9 cellular contexts compared by ENCODE assay signal in genomic region chr14:93086441-93087055, GRCh38. TPM values are rescaled to one million over a fixed set of nuclear protein-coding genes. Genes with fewer than 3 reads are reported as not detected.
DNase-seq lines count a peak whose midpoint lies in the region; ATAC-seq, FAIRE-seq and TF ChIP-seq lines count a peak whose summit lies in the region.
"Had no signal": no experiment of that assay in that cellular context is flagged by ENCODE, and none has a peak within 500 bp of the region (broad histone marks: within the 10 kb centered on the region; RNA-seq: fewer than 3 reads in every experiment).

No MANE protein-coding gene starts in this region.

- no peak for DNase-seq in activated naive CD4-positive, alpha-beta T cell treated with anti-CD3 and anti-CD28 coated beads, Interleukin-2, amount 50 U/mL, for 72 hours (ENCODE audit: low spot score in 2 of 2)
- DNase-seq in activated naive CD4-positive, alpha-beta T cell (lab: John Stamatoyannopoulos, UW): no peak
- DNase-seq in H1 (ENCODE audit: low read depth in 1 of 2, low spot score in 2 of 2) (no peak), uterus (no peak), Kasumi-1 (lab: John Stamatoyannopoulos, UW) (no peak), COR-L47 (lab: John Stamatoyannopoulos, UW) (no peak)
- no peak for DNase-seq in activated effector memory CD4-positive, alpha-beta T cell treated with Interleukin-2 at 50 U/mL for 16 hours
- DNase-seq: C1 segment of cervical spinal cord had no signal

- 0 out of 2 replicates have a peak overlapping the region, but pooled peaks have one; percentile 32 for H2AK5ac ChIP-seq in H1 (ENCODE audit: low read depth, low read length)

- no peak overlapping the region for H3K9ac ChIP-seq in H1 (replicated peaks in 1 of 4; ENCODE audit: extremely low read depth in 1 of 4, low read depth in 3 of 4, low read length in 3 of 4)

- H2BK120ac ChIP-seq in H1 (replicated peaks; ENCODE audit: low read depth, low read length): no peak overlapping the region

- H2BK5ac ChIP-seq in H1 (ENCODE audit: low read depth, low read length): peak overlapping the region; percentile 66; the same call in 1 of the 2 replicates

- FAIRE-seq in H1 (lab: Jason Lieb, UNC): no peak

- H3K14ac ChIP-seq in H1 (ENCODE audit: insufficient read length): no peak overlapping the region

- peak overlapping the region; percentile 3 to 32; a peak in 3 of 4 replicates for H3K4me2 ChIP-seq in H1 (ENCODE audit: insufficient read depth in 1 of 2, low read depth in 2 of 2, low read length in 2 of 2)

- WGBS in H1 (ENCODE audit: extremely low coverage in 1 of 2, insufficient coverage in 1 of 2, insufficient read length in 1 of 2, insufficient replicate concordance in 2 of 2, low coverage in 1 of 2, low lambda C conversion rate in 2 of 2, missing lambda C conversion rate in 1 of 2), 2 experiments: 79% methylated on average over 8 of the region's 8 CpGs; no CpG with 5 or more reads in 1 of the 2 experiments

- H3K23ac ChIP-seq in H1 (ENCODE audit: insufficient read length): no peak overlapping the region

- H3K9me3 ChIP-seq in H1 (ENCODE audit: insufficient read depth in 2 of 2, low read depth in 1 of 2, low read length in 1 of 2) (peaks cover 0 to 6% of the 10 kb centered on the region in 2 experiments; a peak in 2 of 4 replicates), uterus (no peaks in the 10 kb centered on the region)

- peaks cover 36 to 40% of the 10 kb centered on the region in 2 experiments for H4K20me1 ChIP-seq in H1 (replicated peaks in 1 of 2; ENCODE audit: control insufficient read depth in 1 of 2, insufficient read depth in 2 of 2, low read length in 2 of 2)

- peak; percentile 23 to 39 for ATAC-seq in activated naive CD4-positive, alpha-beta T cell treated with anti-CD3 and anti-CD28 coated beads, Interleukin-2, amount 50 U/mL, for 72 hours
- ATAC-seq in HG03521 (IDR thresholded peaks at IDR 0.05; ENCODE audit: unreplicated experiment): peak; percentile 38

- no peak for TF ChIP-seq POLR2A in H1 (IDR thresholded peaks at IDR 0.05; ENCODE audit: control extremely low read depth in 1 of 2, low read depth in 2 of 2, low read length in 2 of 2)
- TF ChIP-seq POLR2A in uterus (IDR thresholded peaks at IDR 0.05): no peak

- no peaks in the 10 kb centered on the region for H3K36me3 Mint-ChIP-seq in activated naive CD4-positive, alpha-beta T cell treated with anti-CD3 and anti-CD28 coated beads, Interleukin-2, amount 50 U/mL, for 72 hours

- intact Hi-C loops in uterus (cut with DNase I; ENCODE audit: low total_unique reads): no loop called here

- CTCF ChIA-PET in H1 (lab: Charles Lee; ENCODE audit: partially characterized antibody): interaction anchor here (1.3 to 1.5 kb wide), 2 partner anchors 18 to 26 kb away, joined by 4 read pairs; no protein-coding TSS in a partner anchor

- no peak overlapping the region for H3K56ac ChIP-seq in H1 (replicated peaks; ENCODE audit: insufficient read length, low read depth, low read length)

- TF ChIP-seq CTCF in H1 (IDR thresholded peaks at IDR 0.05; ENCODE audit: control extremely low read depth in 1 of 3, insufficient read depth in 1 of 3, low read depth in 1 of 3, low read length in 3 of 3) (no peak), uterus (IDR thresholded peaks at IDR 0.05) (no peak)

- TF ChIP-seq EP300 in H1 (IDR thresholded peaks at IDR 0.05; ENCODE audit: borderline replicate concordance in 1 of 2, low read depth in 2 of 2, low read length in 2 of 2): no peak

- POLR2A ChIA-PET in H1 (lab: Charles Lee; ENCODE audit: partially characterized antibody): interaction anchor here (0.6 kb wide), 1 partner anchor 46 kb away, joined by 3 read pairs; no protein-coding TSS in a partner anchor

- H3K4me1 ChIP-seq in H1 (replicated peaks in 1 of 4; ENCODE audit: control insufficient read depth in 3 of 4, insufficient read depth in 4 of 4, low read length in 3 of 4): peaks cover 0 to 23% (median 11%) of the 10 kb centered on the region in 4 experiments; a peak in 6 of 7 replicates
- peaks cover 7 to 14% of the 10 kb centered on the region in 2 donors for H3K4me1 ChIP-seq in uterus

- H4K5ac ChIP-seq in H1 (ENCODE audit: insufficient read length, low read depth, low read length): no peak overlapping the region

- H4K91ac ChIP-seq in H1 (replicated peaks; ENCODE audit: insufficient read length, low read length): peak overlapping the region; percentile 5

- no peaks in the 10 kb centered on the region for H3K9me3 Mint-ChIP-seq in activated naive CD4-positive, alpha-beta T cell treated with anti-CD3 and anti-CD28 coated beads, Interleukin-2, amount 50 U/mL, for 72 hours

- no peak overlapping the region for H2BK15ac ChIP-seq in H1 (ENCODE audit: low read length)

- H3K27ac Mint-ChIP-seq in activated naive CD4-positive, alpha-beta T cell treated with anti-CD3 and anti-CD28 coated beads, Interleukin-2, amount 50 U/mL, for 72 hours: peak overlapping the region; percentile 68 to 86

- no peak for TF ChIP-seq RAD21 in H1 (IDR thresholded peaks at IDR 0.05 in 1 of 2, conservative IDR thresholded peaks at IDR 0.05 in 1 of 2; ENCODE audit: low read depth in 2 of 2, low read length in 2 of 2)

- peaks cover 36% of the 10 kb centered on the region for H3K79me1 ChIP-seq in H1 (ENCODE audit: low read depth, low read length)

- H3K23me2 ChIP-seq in H1 (ENCODE audit: low read depth, low read length): no peaks in the 10 kb centered on the region

- no peaks in the 10 kb centered on the region for H3K27me3 ChIP-seq in H1 (replicated peaks in 1 of 4; ENCODE audit: control insufficient read depth in 3 of 4, extremely low read depth in 1 of 4, insufficient read depth in 3 of 4, low read length in 3 of 4)
- no peaks in the 10 kb centered on the region for H3K27me3 ChIP-seq in uterus

- no peak overlapping the region for H2BK12ac ChIP-seq in H1 (ENCODE audit: low read depth, low read length)

- H3K27ac ChIP-seq in H1 (ENCODE audit: low read depth, low read length) (peak overlapping the region; percentile 73), uterus (peak overlapping the region; percentile 66 to 67)

- H3K4me3 ChIP-seq in H1 (ENCODE audit: extremely low read depth in 1 of 4, insufficient read depth in 2 of 4, low read depth in 3 of 4, low read length in 4 of 4): no peak overlapping the region
- no peak overlapping the region for H3K4me3 ChIP-seq in uterus

- H2BK20ac ChIP-seq in H1 (ENCODE audit: low read length): no peak overlapping the region

- peak overlapping the region; percentile 82; the same call in 1 of the 2 replicates for H4K8ac ChIP-seq in H1 (ENCODE audit: extremely low read depth, insufficient read depth, low read length)

- H2AFZ ChIP-seq in H1 (ENCODE audit: low read length): no peak overlapping the region

- no peak overlapping the region for H3K18ac ChIP-seq in H1 (ENCODE audit: extremely low read depth, low read length)

- peaks cover 0 to 98% of the 10 kb centered on the region in 2 experiments; a peak in 3 of 4 replicates for H3K79me2 ChIP-seq in H1 (ENCODE audit: control insufficient read depth in 1 of 2, insufficient read depth in 2 of 2, low read length in 2 of 2)

- no peak overlapping the region for H3K4ac ChIP-seq in H1 (replicated peaks; ENCODE audit: insufficient read length, low read depth, low read length)

- no peaks in the 10 kb centered on the region; a peak in 1 of 8 replicates for H3K36me3 ChIP-seq in H1 (ENCODE audit: control insufficient read depth in 2 of 4, insufficient read depth in 4 of 4, low read length in 3 of 4)
- H3K36me3 ChIP-seq in uterus: no peaks in the 10 kb centered on the region

TF ChIP-seq in H1, 55 proteins besides CTCF, POLR2A, EP300 and RAD21 (continues in another document):
- TF ChIP-seq, protein P1, sequence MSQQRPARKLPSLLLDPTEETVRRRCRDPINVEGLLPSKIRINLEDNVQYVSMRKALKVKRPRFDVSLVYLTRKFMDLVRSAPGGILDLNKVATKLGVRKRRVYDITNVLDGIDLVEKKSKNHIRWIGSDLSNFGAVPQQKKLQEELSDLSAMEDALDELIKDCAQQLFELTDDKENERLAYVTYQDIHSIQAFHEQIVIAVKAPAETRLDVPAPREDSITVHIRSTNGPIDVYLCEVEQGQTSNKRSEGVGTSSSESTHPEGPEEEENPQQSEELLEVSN (IDR thresholded peaks at IDR 0.05): no peak
- TF ChIP-seq CREB1 (IDR thresholded peaks at IDR 0.05) (no peak), POLR2AphosphoS5 (IDR thresholded peaks at IDR 0.05; ENCODE audit: low read depth, low read length) (no peak), CHD2 (IDR thresholded peaks at IDR 0.05; ENCODE audit: low read length) (no peak), CTBP2 (IDR thresholded peaks at IDR 0.05; ENCODE audit: borderline replicate concordance, insufficient read depth, insufficient read length, low read length) (no peak), RXRA (IDR thresholded peaks at IDR 0.05; ENCODE audit: insufficient read depth, low read depth, low read length) (no peak), EGR1 (IDR thresholded peaks at IDR 0.05; ENCODE audit: borderline replicate concordance, low read depth, low read length) (no peak), KDM5A (IDR thresholded peaks at IDR 0.05; ENCODE audit: low read length) (no peak), SRF (IDR thresholded peaks at IDR 0.05; ENCODE audit: low read depth, low read length) (no peak), SUZ12 (IDR thresholded peaks at IDR 0.05; ENCODE audit: low read length) (no peak)
- TF ChIP-seq, protein P2, sequence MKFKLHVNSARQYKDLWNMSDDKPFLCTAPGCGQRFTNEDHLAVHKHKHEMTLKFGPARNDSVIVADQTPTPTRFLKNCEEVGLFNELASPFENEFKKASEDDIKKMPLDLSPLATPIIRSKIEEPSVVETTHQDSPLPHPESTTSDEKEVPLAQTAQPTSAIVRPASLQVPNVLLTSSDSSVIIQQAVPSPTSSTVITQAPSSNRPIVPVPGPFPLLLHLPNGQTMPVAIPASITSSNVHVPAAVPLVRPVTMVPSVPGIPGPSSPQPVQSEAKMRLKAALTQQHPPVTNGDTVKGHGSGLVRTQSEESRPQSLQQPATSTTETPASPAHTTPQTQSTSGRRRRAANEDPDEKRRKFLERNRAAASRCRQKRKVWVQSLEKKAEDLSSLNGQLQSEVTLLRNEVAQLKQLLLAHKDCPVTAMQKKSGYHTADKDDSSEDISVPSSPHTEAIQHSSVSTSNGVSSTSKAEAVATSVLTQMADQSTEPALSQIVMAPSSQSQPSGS (IDR thresholded peaks at IDR 0.05; ENCODE audit: low read length): no peak

RNA-seq across cellular contexts. Expression of gene ITPK1, which starts 29.2 kb away (rescaled TPM):
- total RNA-seq in activated naive CD4-positive, alpha-beta T cell treated with anti-CD3 and anti-CD28 coated beads, Interleukin-2, amount 50 U/mL, for 72 hours: 10 to 100 TPM; 15.2 to 33.2 TPM
- total RNA-seq in H1 (2021; fragmentation: NEBNext Ultra II Directional; extraction: Animal tissue kit (Norgen Biotek cat#: 25700)): 143 and 148 TPM in 2 replicates
- 108 and 114 TPM in 2 replicates for polyA plus RNA-seq in H1 (2011; rRNA removed)
- 87.6 TPM for polyA plus RNA-seq in H1 (2011; cell fraction: cytosol; rRNA removed)
- polyA plus RNA-seq in H1 (2011; cell fraction: nucleus; rRNA removed): 123 TPM
- polyA plus RNA-seq in H1 (2012, experiment 1 of 2): 86.3 to 118 TPM (median 110 TPM) in 4 replicates
- 103 TPM for polyA plus RNA-seq in H1 (2012, experiment 2 of 2)
- 62.3 TPM for polyA plus RNA-seq in H1 (2013, experiment 1 of 2)
- polyA plus RNA-seq in H1 (2013, experiment 2 of 2): 61.5 TPM
- 278 and 326 TPM in 2 replicates for polyA minus RNA-seq in H1 (2011; rRNA and poly(A)+ RNA removed)
- polyA minus RNA-seq in H1 (2011; cell fraction: cytosol; rRNA and poly(A)+ RNA removed): 85.3 TPM
- polyA minus RNA-seq in H1 (2011; cell fraction: nucleus; rRNA and poly(A)+ RNA removed): 55.2 TPM
- 10 to 100 TPM; 19.7 to 97.7 (median 26.5) TPM for total RNA-seq in uterus
